In genomic region chr1:52551476-52552235, GRCh38 we compare ENCODE assay signal across 8 cellular contexts. TPM values are rescaled to one million over a fixed set of nuclear protein-coding genes. Genes with fewer than 3 reads are reported as not detected.
DNase-seq lines count a peak whose midpoint lies in the region; ATAC-seq, FAIRE-seq and TF ChIP-seq lines count a peak whose summit lies in the region.

No MANE protein-coding gene starts in this region.

- H3K4me2 ChIP-seq in HepG2 (ENCODE audit: low read depth, low read length) = peak overlapping the region; percentile 90

- no peak for ATAC-seq in RWPE2 (ENCODE audit: low read depth)
- no peak for ATAC-seq in body of pancreas
- ATAC-seq in HepG2 = no peak
- no peak for ATAC-seq in HG03469 (IDR thresholded peaks at IDR 0.05; ENCODE audit: unreplicated experiment)

- peaks cover 50% of the 10 kb centered on the region for H4K20me1 ChIP-seq in HepG2 (ENCODE audit: insufficient read depth, low read length)

- POLR2A ChIA-PET in HepG2 (lab: Yijun Ruan, JAX) = interaction anchor here (1.1 kb wide), 1 partner anchor 185 kb away, joined by 3 read pairs; the partner anchor contains the start of gene CC2D1B

- H3K4me1 ChIP-seq in cardiac muscle cell (ENCODE audit: low read depth) (peaks cover 16% of the 10 kb centered on the region), RWPE2 (ENCODE audit: insufficient read depth, poor library complexity, severe bottlenecking) (peaks cover 19% of the 10 kb centered on the region), body of pancreas (peaks cover 28% of the 10 kb centered on the region), HepG2 (ENCODE audit: insufficient read depth, low read length) (peaks cover 40% of the 10 kb centered on the region)

- H3K9me3 ChIP-seq in cardiac muscle cell (ENCODE audit: low read depth) (no peaks in the 10 kb centered on the region), RWPE2 (ENCODE audit: severe bottlenecking) (no peaks in the 10 kb centered on the region), body of pancreas (no peaks in the 10 kb centered on the region), HepG2 (ENCODE audit: low read length) (no peaks in the 10 kb centered on the region)

- no peak for FAIRE-seq in HepG2 (lab: Jason Lieb, UNC)

- no peak overlapping the region for H2AFZ ChIP-seq in HepG2 (ENCODE audit: low read length)

- peaks cover 59% of the 10 kb centered on the region for H3K79me2 ChIP-seq in HepG2 (ENCODE audit: insufficient read depth, low read length)

- TF ChIP-seq EP300 in HepG2 (IDR thresholded peaks at IDR 0.05; ENCODE audit: low read depth in 2 of 2, low read length in 2 of 2) (no peak), HepG2 (CRISPR knock-in tag; IDR thresholded peaks at IDR 0.05; ENCODE audit: borderline replicate concordance) (no peak)

- TF ChIP-seq POLR2A in body of pancreas (IDR thresholded peaks at IDR 0.05) (no peak), HepG2 (IDR thresholded peaks at IDR 0.05; ENCODE audit: insufficient read depth in 1 of 2, low read depth in 2 of 2, low read length in 2 of 2) (no peak)

- in situ Hi-C loops in HepG2 (cut with HindIII; ENCODE audit: extremely low pct_ligation_motif_present, low pct_unique_long_range_greater_than_20kb) = no loop called here

- CTCF ChIA-PET in HepG2 (lab: Yijun Ruan, JAX; ENCODE audit: low intra/inter-chr PET ratio, low total read pairs) = no interaction called here

- no peaks in the 10 kb centered on the region for H3K27me3 ChIP-seq in cardiac muscle cell
- no peaks in the 10 kb centered on the region for H3K27me3 ChIP-seq in RWPE2 (ENCODE audit: insufficient read depth, poor library complexity, severe bottlenecking)
- no peaks in the 10 kb centered on the region for H3K27me3 ChIP-seq in body of pancreas
- no peaks in the 10 kb centered on the region; a peak in 1 of 5 replicates for H3K27me3 ChIP-seq in HepG2 (ENCODE audit: control insufficient read depth in 1 of 2, insufficient read depth in 2 of 2, low read length in 2 of 2)

- H3K36me3 ChIP-seq in cardiac muscle cell (no peaks in the 10 kb centered on the region), RWPE2 (ENCODE audit: low read depth) (no peaks in the 10 kb centered on the region), body of pancreas (replicated peaks in 1 of 2; ENCODE audit: insufficient read depth in 1 of 2, low read depth in 2 of 2) (no peaks in the 10 kb centered on the region), HepG2 (replicated peaks in 1 of 2; ENCODE audit: control insufficient read depth in 1 of 2, insufficient read depth in 2 of 2, low read length in 2 of 2) (no peaks in the 10 kb centered on the region)

- no peak for TF ChIP-seq CTCF in cardiac muscle cell (IDR thresholded peaks at IDR 0.05; ENCODE audit: low read depth, low read length)
- no peak for TF ChIP-seq CTCF in RWPE2 (IDR thresholded peaks at IDR 0.05; ENCODE audit: poor library complexity, severe bottlenecking)
- no peak for TF ChIP-seq CTCF in body of pancreas (IDR thresholded peaks at IDR 0.05)
- no peak for TF ChIP-seq CTCF in HepG2 (CRISPR knock-in tag; IDR thresholded peaks at IDR 0.05)

- intact Hi-C loops in cardiac septum (cut with DNase I) = loop anchor here (2.0 to 5.0 kb wide), 2 partner anchors 146 to 147 kb away; partner anchors contain the start of genes COA7, ORC1 and PRPF38A
- intact Hi-C loops in body of pancreas (cut with DNase I) = no loop called here
- intact Hi-C loops in HepG2 (cut with micrococcal nuclease; ENCODE audit: unreplicated experiment) = loop anchor here (2.0 to 10.0 kb wide), 3 partner anchors 116 to 593 kb away; partner anchors contain the start of gene SLC1A7

- TF ChIP-seq RAD21 in HepG2 (CRISPR knock-in tag; IDR thresholded peaks at IDR 0.05) = no peak

- H3K9ac ChIP-seq in HepG2 (ENCODE audit: insufficient read depth, low read depth, low read length) = peak overlapping the region; percentile 95

- peak overlapping the region; percentile 87 for H3K4me3 ChIP-seq in cardiac muscle cell
- H3K4me3 ChIP-seq in RWPE2 (ENCODE audit: severe bottlenecking) = peak overlapping the region; percentile 92
- peak overlapping the region; percentile 39 to 88 for H3K4me3 ChIP-seq in body of pancreas
- peak overlapping the region; percentile 90 to 94 (median 93) for H3K4me3 ChIP-seq in HepG2 (replicated peaks in 1 of 3; ENCODE audit: insufficient read depth in 1 of 3, low read depth in 2 of 3, low read length in 3 of 3)

- WGBS in body of pancreas, 2 donors = 6 to 8% methylated on average over 20 of the region's 20 CpGs
- 1% methylated on average over 20 of the region's 20 CpGs for WGBS in HepG2 (ENCODE audit: low lambda C conversion rate)

- DNase-seq in cardiac muscle cell (ENCODE audit: low read depth in 1 of 2, low spot score in 1 of 2) = peak; percentile 16 to 50
- no peak for DNase-seq in cardiac septum (ENCODE audit: low spot score)
- DNase-seq in RWPE2 (ENCODE audit: low spot score) = no peak
- DNase-seq in body of pancreas = peak in 1 of 4 donors; percentile 32
- peak; percentile 31 for DNase-seq in HepG2 (ENCODE audit: low spot score)
- DNase-seq in stimulated activated CD8-positive, alpha-beta memory T cell treated with anti-CD3 and anti-CD28 coated beads, Interleukin-4, amount 100 ng/mL, for 48 hours = peak; percentile 52
- no peak for DNase-seq in iPS-NIHi11 (ENCODE audit: low spot score)

- TSS peak; percentile 62 for BruUV-seq in HepG2 (replicated peaks; lab: Mats Ljungman, UMichigan)

- H3K27ac ChIP-seq in cardiac muscle cell (peak overlapping the region; percentile 95), RWPE2 (ENCODE audit: poor library complexity, severe bottlenecking) (peak overlapping the region; percentile 82), body of pancreas (peak overlapping the region; percentile 83 to 90 (median 86)), HepG2 (ENCODE audit: extremely low read length, insufficient read depth, low read length) (peak overlapping the region; percentile 95)

TF ChIP-seq in HepG2, 621 proteins besides CTCF, POLR2A, EP300 and RAD21 (continues in another document):
- TF ChIP-seq ZNF382 (CRISPR knock-in tag; IDR thresholded peaks at IDR 0.05; ENCODE audit: borderline replicate concordance) (no peak), CEBPB (IDR thresholded peaks at IDR 0.05; ENCODE audit: borderline replicate concordance, low read depth, low read length) (0 out of 2 replicates have a peak, but pooled peaks have one; percentile 90), NKX3-1 (CRISPR knock-in tag; IDR thresholded peaks at IDR 0.05) (0 out of 2 replicates have a peak, but pooled peaks have one; percentile 14)

RNA-seq across cellular contexts. Expression of gene TUT4, which starts 1.2 kb away (rescaled TPM):
- total RNA-seq in cardiac muscle cell = 44.5 and 93.3 TPM in 2 replicates
- polyA plus RNA-seq in cardiac muscle cell = 42.6 and 73.5 TPM in 2 replicates
- 37.1 TPM for total RNA-seq in cardiac septum
- total RNA-seq in body of pancreas = 10 to 100 TPM; 41.8 to 59.3 TPM
- total RNA-seq in HepG2 (2016; rRNA removed; fragmentation: Illumina TruSeq; extraction: Trizol) = 44.7 and 47.8 TPM in 2 replicates
- 31.1 and 33.0 TPM in 2 replicates for total RNA-seq in HepG2 (2016; cell fraction: cytosol; rRNA removed; fragmentation: Illumina TruSeq; extraction: Trizol; ENCODE audit: low read depth)
- total RNA-seq in HepG2 (2016; cell fraction: insoluble cytoplasmic fraction; rRNA removed; fragmentation: Illumina TruSeq; extraction: Trizol) = 42.5 and 43.3 TPM in 2 replicates
- 26.5 and 32.0 TPM in 2 replicates for total RNA-seq in HepG2 (2016; cell fraction: membrane; rRNA removed; fragmentation: Illumina TruSeq; extraction: Trizol)
- 84.6 and 87.9 TPM in 2 replicates for total RNA-seq in HepG2 (2016; cell fraction: nucleus; rRNA removed; fragmentation: Illumina TruSeq; extraction: Trizol)
- 52.8 and 53.5 TPM in 2 replicates for polyA plus RNA-seq in HepG2 (2011; rRNA removed)
- 17.7 and 21.7 TPM in 2 replicates for polyA plus RNA-seq in HepG2 (2011; cell fraction: cytosol; rRNA removed)
- polyA plus RNA-seq in HepG2 (2011; cell fraction: nucleus; rRNA removed) = 158 and 159 TPM in 2 replicates
- polyA plus RNA-seq in HepG2 (2012) = 49.2 and 50.3 TPM in 2 replicates
- 1.9 and 2.0 TPM in 2 replicates for polyA plus RNA-seq in HepG2 (2016; cell fraction: cytosol; fragmentation: Illumina TruSeq; extraction: Trizol; ENCODE audit: low read depth)
- polyA plus RNA-seq in HepG2 (2016; cell fraction: insoluble cytoplasmic fraction; fragmentation: Illumina TruSeq; extraction: Trizol; ENCODE audit: low read depth) = 40.8 and 44.0 TPM in 2 replicates
- 5.7 and 9.2 TPM in 2 replicates for polyA plus RNA-seq in HepG2 (2016; cell fraction: membrane; fragmentation: Illumina TruSeq; extraction: Trizol; ENCODE audit: low read depth)
- 169 and 172 TPM in 2 replicates for polyA plus RNA-seq in HepG2 (2016; cell fraction: nucleus; fragmentation: Illumina TruSeq; extraction: Trizol; ENCODE audit: insufficient read depth, low read depth)
- 33.2 and 43.4 TPM in 2 replicates for polyA minus RNA-seq in HepG2 (2011; rRNA and poly(A)+ RNA removed; ENCODE audit: low replicate concordance)
- polyA minus RNA-seq in HepG2 (2011; cell fraction: cytosol; rRNA and poly(A)+ RNA removed) = 22.4 and 27.4 TPM in 2 replicates
- polyA minus RNA-seq in HepG2 (2011; cell fraction: nucleus; rRNA and poly(A)+ RNA removed) = 128 and 167 TPM in 2 replicates

RNA-seq across cellular contexts. Expression of gene GPX7, which starts 50.5 kb away (rescaled TPM):
- 38.8 and 45.0 TPM in 2 replicates for total RNA-seq in cardiac muscle cell
- 14.4 and 30.5 TPM in 2 replicates for polyA plus RNA-seq in cardiac muscle cell
- total RNA-seq in cardiac septum = 12.7 TPM
- total RNA-seq in body of pancreas = 10 to 100 TPM in 1 of 2 donors, 1 to 10 TPM in 1; 9.6 to 22.1 TPM
- 10.5 and 14.1 TPM in 2 replicates for total RNA-seq in HepG2 (2016; rRNA removed; fragmentation: Illumina TruSeq; extraction: Trizol)
- 8.7 and 9.3 TPM in 2 replicates for total RNA-seq in HepG2 (2016; cell fraction: cytosol; rRNA removed; fragmentation: Illumina TruSeq; extraction: Trizol; ENCODE audit: low read depth)
- 9.7 and 15.2 TPM in 2 replicates for total RNA-seq in HepG2 (2016; cell fraction: insoluble cytoplasmic fraction; rRNA removed; fragmentation: Illumina TruSeq; extraction: Trizol)
- 13.8 and 16.2 TPM in 2 replicates for total RNA-seq in HepG2 (2016; cell fraction: membrane; rRNA removed; fragmentation: Illumina TruSeq; extraction: Trizol)
- 10.8 and 12.2 TPM in 2 replicates for total RNA-seq in HepG2 (2016; cell fraction: nucleus; rRNA removed; fragmentation: Illumina TruSeq; extraction: Trizol)
- 16.2 and 17.2 TPM in 2 replicates for polyA plus RNA-seq in HepG2 (2011; rRNA removed)
- polyA plus RNA-seq in HepG2 (2011; cell fraction: cytosol; rRNA removed) = 16.8 and 17.0 TPM in 2 replicates
- 8.6 and 8.7 TPM in 2 replicates for polyA plus RNA-seq in HepG2 (2011; cell fraction: nucleus; rRNA removed)
- 6.8 and 8.6 TPM in 2 replicates for polyA plus RNA-seq in HepG2 (2012)
- polyA plus RNA-seq in HepG2 (2016; cell fraction: cytosol; fragmentation: Illumina TruSeq; extraction: Trizol; ENCODE audit: low read depth) = 11.6 and 12.7 TPM in 2 replicates
- 11.0 and 12.6 TPM in 2 replicates for polyA plus RNA-seq in HepG2 (2016; cell fraction: insoluble cytoplasmic fraction; fragmentation: Illumina TruSeq; extraction: Trizol; ENCODE audit: low read depth)
- polyA plus RNA-seq in HepG2 (2016; cell fraction: membrane; fragmentation: Illumina TruSeq; extraction: Trizol; ENCODE audit: low read depth) = 14.9 and 18.3 TPM in 2 replicates
- polyA plus RNA-seq in HepG2 (2016; cell fraction: nucleus; fragmentation: Illumina TruSeq; extraction: Trizol; ENCODE audit: insufficient read depth, low read depth) = 22.5 and 22.7 TPM in 2 replicates
- 14.0 TPM in 1 of 2 replicates, not detected in the other for polyA minus RNA-seq in HepG2 (2011; rRNA and poly(A)+ RNA removed; ENCODE audit: low replicate concordance)
- polyA minus RNA-seq in HepG2 (2011; cell fraction: cytosol; rRNA and poly(A)+ RNA removed) = 7.2 and 8.1 TPM in 2 replicates
- polyA minus RNA-seq in HepG2 (2011; cell fraction: nucleus; rRNA and poly(A)+ RNA removed) = 3.7 and 3.9 TPM in 2 replicates

Comparison
In these comparisons a context has a peak if more than half of its experiments do, and no peak if none do; other contexts are left out.
1. DNase-seq: peak in cardiac muscle cell (2 of 2), HepG2 (single experiment) and stimulated activated CD8-positive, alpha-beta memory T cell treated with anti-CD3 and anti-CD28 coated beads, Interleukin-4, amount 100 ng/mL, for 48 hours (single experiment); none in cardiac septum (single experiment), RWPE2 (single experiment) and iPS-NIHi11 (single experiment).
2. Peak in every context shown above with its lines, with median percentiles within 50 percentile points of each other: H3K27ac ChIP-seq and H3K4me3 ChIP-seq.